12 cellular contexts compared by ENCODE assay signal in the genomic region with DNA sequence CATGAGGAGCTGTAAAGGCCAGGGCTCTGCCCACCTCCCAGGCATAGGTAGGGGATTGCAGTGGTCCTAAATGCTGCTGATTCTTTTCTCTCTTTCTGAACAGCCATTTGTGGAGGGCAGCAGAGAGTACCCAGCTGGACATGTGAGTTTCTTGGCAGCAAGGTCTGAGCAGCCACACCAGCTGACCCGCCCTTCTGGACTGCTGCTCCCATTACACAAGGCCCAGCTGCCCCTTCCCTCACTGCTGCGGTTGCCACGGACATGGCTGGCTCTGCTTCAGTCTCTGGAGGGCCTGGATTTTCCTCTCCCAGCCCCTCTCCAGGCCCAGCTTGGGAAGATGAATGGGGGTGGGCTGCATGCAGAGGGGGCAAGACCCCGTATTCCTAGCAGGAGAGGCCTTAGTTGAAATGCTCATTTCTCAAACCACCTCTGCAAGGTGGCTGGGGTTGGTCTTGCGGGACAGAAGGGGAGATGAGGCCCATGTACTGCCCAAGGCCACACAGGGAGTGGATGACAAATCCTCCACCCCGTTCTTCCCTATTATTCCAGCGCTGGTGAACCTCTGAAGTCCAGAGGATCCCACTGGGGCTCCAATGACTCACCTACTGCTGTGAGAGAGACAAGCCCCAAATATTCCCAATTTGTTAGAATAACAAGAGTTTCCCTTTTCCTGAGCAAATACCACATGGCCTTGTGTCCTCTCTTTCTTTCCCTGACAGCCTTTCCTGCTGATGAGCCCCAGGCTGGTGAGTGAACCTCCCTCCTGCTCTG. TPM values are rescaled to one million over a fixed set of nuclear protein-coding genes. Genes with fewer than 3 reads are reported as not detected.
A peak's percentile ranks its signal among the peaks of the same experiment; 100 is the strongest.
DNase-seq lines count a peak whose midpoint lies in the region; ATAC-seq and TF ChIP-seq lines count a peak whose summit lies in the region.
"Had no signal": no experiment of that assay in that cellular context is flagged by ENCODE, and none has a peak within 500 bp of the region (broad histone marks: within the 10 kb centered on the region; RNA-seq: fewer than 3 reads in every experiment).

No MANE protein-coding gene starts in this region.

- H3K27me3 ChIP-seq in right cardiac atrium (ENCODE audit: control insufficient read depth, insufficient read depth) (no peaks in the 10 kb centered on the region), prostate gland (replicated peaks; ENCODE audit: insufficient read depth) (no peaks in the 10 kb centered on the region)

- no peak for TF ChIP-seq POLR2A in prostate gland (IDR thresholded peaks at IDR 0.05)

- intact Hi-C loops in right cardiac atrium (cut with DNase I) = no loop called here
- intact Hi-C loops in sciatic nerve (cut with DNase I) = no loop called here
- intact Hi-C loops in prostate gland (cut with DNase I) = no loop called here

- WGBS in right cardiac atrium = 57% methylated on average over 7 of the region's 7 CpGs
- WGBS in prostate gland = 75% methylated on average over 7 of the region's 7 CpGs

- ATAC-seq in right cardiac atrium (peak; percentile 70 to 76), sciatic nerve (peak; percentile 89)

- DNase-seq in GM03348 (ENCODE audit: low spot score) (peak; percentile 54), amygdala (lab: John Stamatoyannopoulos, UW) (peak in 52 of 56 donors; percentile 44 to 95 (median 78)), right cardiac atrium (peak; percentile 65 to 81 (median 76)), sciatic nerve (ENCODE audit: low spot score) (no peak), NCI-H2107 treated with DMSO at 0.1 percent for 48 hours (lab: John Stamatoyannopoulos, UW; ENCODE audit: unreplicated experiment) (no peak), prostate gland (ENCODE audit: low spot score) (no peak), HK-2 (ENCODE audit: unreplicated experiment) (no peak), ureter (ENCODE audit: low spot score) (no peak)
- DNase-seq: activated CD4-positive, alpha-beta T cell treated with anti-CD3 and anti-CD28 coated beads, Interleukin-2, amount 10 ng/mL, durations not matched to agents 24 days and 14 days; KG1; small intestine had no signal

- TF ChIP-seq CTCF in prostate gland (IDR thresholded peaks at IDR 0.05) = no peak

- H3K27ac ChIP-seq in right cardiac atrium (ENCODE audit: low read length) (no peak overlapping the region), prostate gland (no peak overlapping the region)

- H3K36me3 ChIP-seq in prostate gland = no peaks in the 10 kb centered on the region

- H3K4me1 ChIP-seq in right cardiac atrium (ENCODE audit: control insufficient read depth, insufficient read depth, low read length) (no peaks in the 10 kb centered on the region), prostate gland (replicated peaks) (no peaks in the 10 kb centered on the region)

- no peak overlapping the region for H3K4me3 ChIP-seq in right cardiac atrium (ENCODE audit: low read length)
- H3K4me3 ChIP-seq in prostate gland = no peak overlapping the region

- H3K9me3 ChIP-seq in right cardiac atrium (ENCODE audit: control insufficient read depth, low read length) = no peaks in the 10 kb centered on the region
- H3K9me3 ChIP-seq in prostate gland = no peaks in the 10 kb centered on the region

RNA-seq across cellular contexts. Expression of gene LGALS12, which starts 4.7 kb away (rescaled TPM):
- total RNA-seq in right cardiac atrium (1 to 10 TPM in 1 of 4 donors, under 1 TPM in 2, not detected in 1; 0.40 to 3.8 (median 0.44) TPM), sciatic nerve (9.2 TPM), prostate gland (not detected), ureter (not detected)
- polyA plus RNA-seq in right cardiac atrium = 7.3 TPM
- total RNA-seq: activated CD4-positive, alpha-beta T cell treated with anti-CD3 and anti-CD28 coated beads, Interleukin-2, amount 10 ng/mL, durations not matched to agents 24 days and 14 days; bronchial epithelial cell had no signal

RNA-seq across cellular contexts. Expression of gene PLAAT5, which starts 19.6 kb away (rescaled TPM):
- total RNA-seq in right cardiac atrium (1 to 10 TPM; 2.9 to 5.2 (median 4.3) TPM), sciatic nerve (17.7 TPM), prostate gland (10 to 100 TPM in 1 of 2 donors, not detected in 1; 25.7 TPM), ureter (2.1 TPM)
- 4.2 TPM for polyA plus RNA-seq in right cardiac atrium
- total RNA-seq: activated CD4-positive, alpha-beta T cell treated with anti-CD3 and anti-CD28 coated beads, Interleukin-2, amount 10 ng/mL, durations not matched to agents 24 days and 14 days; bronchial epithelial cell had no signal

RNA-seq across cellular contexts. Expression of gene PLAAT4, which starts 26.1 kb away (rescaled TPM):
- total RNA-seq in right cardiac atrium (10 to 100 TPM in 3 of 4 donors, 1 to 10 TPM in 1; 8.0 to 17.9 (median 13.3) TPM), sciatic nerve (36.7 TPM), prostate gland (10 to 100 TPM; 47.6 to 50.8 TPM), ureter (56.7 TPM)
- 14.0 TPM for polyA plus RNA-seq in right cardiac atrium

RNA-seq across cellular contexts. Expression of gene PLAAT2, which starts 52.6 kb away (rescaled TPM):
- total RNA-seq in right cardiac atrium = under 1 TPM in 1 of 4 donors, not detected in 3; 0.31 TPM
- polyA plus RNA-seq in right cardiac atrium = 0.66 TPM
- not detected for total RNA-seq in sciatic nerve
- 1 to 10 TPM in 1 of 2 donors, not detected in 1; 2.6 TPM for total RNA-seq in prostate gland
- 1.1 TPM for total RNA-seq in ureter
- total RNA-seq: activated CD4-positive, alpha-beta T cell treated with anti-CD3 and anti-CD28 coated beads, Interleukin-2, amount 10 ng/mL, durations not matched to agents 24 days and 14 days had no signal

Comparison
In these comparisons a context has a peak if more than half of its experiments do, and no peak if none do; other contexts are left out.
1. DNase-seq: peak in GM03348 (single experiment), amygdala (52 of 56) and right cardiac atrium (3 of 3); none in sciatic nerve (single experiment), NCI-H2107 treated with DMSO at 0.1 percent for 48 hours (single experiment), prostate gland (single experiment), HK-2 (single experiment) and ureter (single experiment).